In the genomic region with DNA sequence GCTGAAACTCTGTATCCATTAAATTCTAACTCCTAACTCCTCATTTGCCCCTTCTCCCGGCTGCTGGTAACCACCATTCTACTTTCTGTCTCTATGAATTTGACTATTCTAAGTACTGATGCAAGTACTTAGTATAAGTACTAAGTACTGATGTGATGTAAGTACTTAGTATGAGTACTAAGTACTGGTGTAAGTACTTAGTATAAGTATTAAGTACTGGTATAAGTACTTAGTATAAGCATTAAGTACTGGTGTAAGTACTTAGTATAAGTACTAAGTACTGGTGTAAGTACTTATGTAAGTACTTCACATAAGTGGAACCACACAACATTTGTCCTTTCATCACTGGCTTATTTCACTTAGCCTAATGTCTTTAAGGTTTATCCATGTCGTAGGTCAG, we compare ENCODE assay signal across 15 cellular contexts. TPM values are rescaled to one million over a fixed set of nuclear protein-coding genes. Genes with fewer than 3 reads are reported as not detected.
DNase-seq lines count a peak whose midpoint lies in the region; FAIRE-seq and TF ChIP-seq lines count a peak whose summit lies in the region.
"Had no signal": no experiment of that assay in that cellular context is flagged by ENCODE, and none has a peak within 500 bp of the region (broad histone marks: within the 10 kb centered on the region; RNA-seq: fewer than 3 reads in every experiment).

No MANE protein-coding gene starts in this region.

- WGBS in H1 (ENCODE audit: extremely low coverage in 1 of 2, insufficient coverage in 1 of 2, insufficient read length in 1 of 2, insufficient replicate concordance in 2 of 2, low coverage in 1 of 2, low lambda C conversion rate in 2 of 2, missing lambda C conversion rate in 1 of 2), 2 experiments = 90% methylated on average over 2 of the region's 2 CpGs; no CpG with 5 or more reads in 1 of the 2 experiments

- no peak overlapping the region for H3K14ac ChIP-seq in H1 (ENCODE audit: insufficient read length)

- H3K9ac ChIP-seq in H1 (replicated peaks in 1 of 4; ENCODE audit: extremely low read depth in 1 of 4, low read depth in 3 of 4, low read length in 3 of 4) = no peak overlapping the region

- H4K91ac ChIP-seq in H1 (replicated peaks; ENCODE audit: insufficient read length, low read length) = no peak overlapping the region

- H3K4ac ChIP-seq in H1 (replicated peaks; ENCODE audit: insufficient read length, low read depth, low read length) = no peak overlapping the region

- H2AK5ac ChIP-seq in H1 (ENCODE audit: low read depth, low read length) = no peak overlapping the region

- TF ChIP-seq CTCF in HEK293 (tag by site-specific recombination; IDR thresholded peaks at IDR 0.05) = no peak
- TF ChIP-seq CTCF in H1 (IDR thresholded peaks at IDR 0.05; ENCODE audit: control extremely low read depth in 1 of 3, insufficient read depth in 1 of 3, low read depth in 1 of 3, low read length in 3 of 3) = no peak

- no peak overlapping the region for H4K5ac ChIP-seq in H1 (ENCODE audit: insufficient read length, low read depth, low read length)

- H2AFZ ChIP-seq in H1 (ENCODE audit: low read length) = no peak overlapping the region

- TF ChIP-seq EP300 in H1 (IDR thresholded peaks at IDR 0.05; ENCODE audit: borderline replicate concordance in 1 of 2, low read depth in 2 of 2, low read length in 2 of 2) = no peak

- no peak overlapping the region for H3K4me2 ChIP-seq in H1 (ENCODE audit: insufficient read depth in 1 of 2, low read depth in 2 of 2, low read length in 2 of 2)

- H3K9me3 ChIP-seq in HEK293 (ENCODE audit: control insufficient read depth, insufficient read depth, low read depth, low read length) = no peaks in the 10 kb centered on the region; the same call in 1 of the 2 replicates
- H3K9me3 ChIP-seq in H1 (ENCODE audit: insufficient read depth in 2 of 2, low read depth in 1 of 2, low read length in 1 of 2) = peaks cover 3% of the 10 kb centered on the region in 2 experiments; a peak in 2 of 4 replicates

- no peak overlapping the region for H2BK5ac ChIP-seq in H1 (ENCODE audit: low read depth, low read length)

- no peak overlapping the region for H2BK120ac ChIP-seq in H1 (replicated peaks; ENCODE audit: low read depth, low read length)

- H3K79me1 ChIP-seq in H1 (ENCODE audit: low read depth, low read length) = no peaks in the 10 kb centered on the region

- CTCF ChIA-PET in HEK293 (lab: Yijun Ruan, JAX) (no interaction called here), H1 (lab: Charles Lee; ENCODE audit: partially characterized antibody) (no interaction called here)

- no peaks in the 10 kb centered on the region for H4K20me1 ChIP-seq in H1 (replicated peaks in 1 of 2; ENCODE audit: control insufficient read depth in 1 of 2, insufficient read depth in 2 of 2, low read length in 2 of 2)

- no peaks in the 10 kb centered on the region for H3K23me2 ChIP-seq in H1 (ENCODE audit: low read depth, low read length)

- H2BK20ac ChIP-seq in H1 (ENCODE audit: low read length) = no peak overlapping the region

- TF ChIP-seq POLR2A in H1 (IDR thresholded peaks at IDR 0.05; ENCODE audit: control extremely low read depth in 1 of 2, low read depth in 2 of 2, low read length in 2 of 2) = no peak

- peaks cover 4% of the 10 kb centered on the region for H3K4me1 ChIP-seq in HEK293 (ENCODE audit: control insufficient read depth, insufficient read depth, low read length)
- H3K4me1 ChIP-seq in H1 (replicated peaks in 1 of 4; ENCODE audit: control insufficient read depth in 3 of 4, insufficient read depth in 4 of 4, low read length in 3 of 4) = no peaks in the 10 kb centered on the region

- DNase-seq in HT-29 (ENCODE audit: low spot score) = peak; percentile 51
- DNase-seq in amniotic epithelial cell (ENCODE audit: low read depth) = peak; percentile 13
- no peak for DNase-seq in H1 (ENCODE audit: low read depth in 1 of 2, low spot score in 2 of 2)
- DNase-seq in inferior parietal cortex (ENCODE audit: extremely low spot score) = no peak
- DNase-seq in activated CD4-positive, alpha-beta T cell treated with anti-CD3 and anti-CD28 coated beads, Interleukin-2, amount 50 U/mL, for 48 hours = no peak
- no peak for DNase-seq in NCI-H1436 (lab: John Stamatoyannopoulos, UW)
- DNase-seq: CD8-positive, alpha-beta T cell; COR-L47; DMS153; GF-D8 had no signal

- no peak overlapping the region for H3K23ac ChIP-seq in H1 (ENCODE audit: insufficient read length)

- POLR2A ChIA-PET in HEK293 (lab: Yijun Ruan, JAX) (no interaction called here), H1 (lab: Charles Lee; ENCODE audit: partially characterized antibody) (no interaction called here)

- H3K79me2 ChIP-seq in H1 (ENCODE audit: control insufficient read depth in 1 of 2, insufficient read depth in 2 of 2, low read length in 2 of 2) = no peaks in the 10 kb centered on the region

- FAIRE-seq in H1 (lab: Jason Lieb, UNC) = no peak
- FAIRE-seq: D721Med, H54 had no signal

- no peak overlapping the region for H3K18ac ChIP-seq in H1 (ENCODE audit: extremely low read depth, low read length)

- no peak overlapping the region for H2BK12ac ChIP-seq in H1 (ENCODE audit: low read depth, low read length)

- no peaks in the 10 kb centered on the region; a peak in 1 of 7 replicates for H3K27me3 ChIP-seq in H1 (replicated peaks in 1 of 4; ENCODE audit: control insufficient read depth in 3 of 4, extremely low read depth in 1 of 4, insufficient read depth in 3 of 4, low read length in 3 of 4)

- no peak overlapping the region for H4K8ac ChIP-seq in H1 (ENCODE audit: extremely low read depth, insufficient read depth, low read length)

- H2BK15ac ChIP-seq in H1 (ENCODE audit: low read length) = no peak overlapping the region

- no peak for TF ChIP-seq RAD21 in H1 (IDR thresholded peaks at IDR 0.05 in 1 of 2, conservative IDR thresholded peaks at IDR 0.05 in 1 of 2; ENCODE audit: low read depth in 2 of 2, low read length in 2 of 2)

- H3K56ac ChIP-seq in H1 (replicated peaks; ENCODE audit: insufficient read length, low read depth, low read length) = no peak overlapping the region

- H3K4me3 ChIP-seq in HEK293 (ENCODE audit: low read depth, low read length) = no peak overlapping the region
- no peak overlapping the region for H3K4me3 ChIP-seq in H1 (ENCODE audit: extremely low read depth in 1 of 4, insufficient read depth in 2 of 4, low read depth in 3 of 4, low read length in 4 of 4)

- H3K36me3 ChIP-seq in HEK293 (ENCODE audit: control insufficient read depth in 2 of 2, insufficient read depth in 1 of 2, low read length in 2 of 2) (no peaks in the 10 kb centered on the region), H1 (ENCODE audit: control insufficient read depth in 2 of 4, insufficient read depth in 4 of 4, low read length in 3 of 4) (no peaks in the 10 kb centered on the region)

- no peak overlapping the region for H3K27ac ChIP-seq in HEK293 (ENCODE audit: extremely low read depth, low read depth, low read length)
- no peak overlapping the region for H3K27ac ChIP-seq in H1 (ENCODE audit: low read depth, low read length)

TF ChIP-seq in HEK293, 187 proteins besides CTCF, POLR2A, EP300 and RAD21 (continues in another document):
- TF ChIP-seq ZSCAN16 (tag by site-specific recombination; IDR thresholded peaks at IDR 0.05) = 0 out of 2 replicates have a peak, but pooled peaks have one; percentile 21
- no peak for TF ChIP-seq GLI4 (tag by site-specific recombination; IDR thresholded peaks at IDR 0.05)
- no peak for TF ChIP-seq TCF7L2 (IDR thresholded peaks at IDR 0.05; ENCODE audit: borderline replicate concordance, low read depth, low read length)

TF ChIP-seq in H1, 55 proteins besides CTCF, POLR2A, EP300 and RAD21:
- TF ChIP-seq KDM1A (IDR thresholded peaks at IDR 0.05; ENCODE audit: borderline replicate concordance, low read length) (peak; percentile 63; the same call in 1 of the 2 replicates), TBP (IDR thresholded peaks at IDR 0.05; ENCODE audit: low read depth, low read length) (no peak)

RNA-seq across cellular contexts. Expression of a gene that starts 32.3 kb away (rescaled TPM):
- total RNA-seq in HT-29 (2014; rRNA removed; shearing (Covaris generic)) = 6.6 and 7.1 TPM in 2 replicates
- 14.8 and 17.8 TPM in 2 replicates for total RNA-seq in H1 (2021; fragmentation: NEBNext Ultra II Directional; extraction: Animal tissue kit (Norgen Biotek cat#: 25700))
- polyA plus RNA-seq in H1 (2011; rRNA removed) = 5.8 TPM in 2 replicates
- polyA plus RNA-seq in H1 (2011; cell fraction: cytosol; rRNA removed) = 8.0 TPM
- 13.3 TPM for polyA plus RNA-seq in H1 (2011; cell fraction: nucleus; rRNA removed)
- 6.2 to 10.7 TPM (median 8.5 TPM) in 4 replicates for polyA plus RNA-seq in H1 (2012, experiment 1 of 2)
- 1.4 TPM for polyA plus RNA-seq in H1 (2012, experiment 2 of 2)
- 5.2 TPM for polyA plus RNA-seq in H1 (2013, experiment 1 of 2)
- 4.5 TPM for polyA plus RNA-seq in H1 (2013, experiment 2 of 2)
- 14.1 and 20.3 TPM in 2 replicates for polyA minus RNA-seq in H1 (2011; rRNA and poly(A)+ RNA removed)
- polyA minus RNA-seq in H1 (2011; cell fraction: cytosol; rRNA and poly(A)+ RNA removed) = 9.9 TPM
- 32.8 TPM for polyA minus RNA-seq in H1 (2011; cell fraction: nucleus; rRNA and poly(A)+ RNA removed)

RNA-seq across cellular contexts. Expression of a gene that starts 40.9 kb away (rescaled TPM):
- total RNA-seq in HT-29 (2014; rRNA removed; shearing (Covaris generic)) = 20.8 and 22.1 TPM in 2 replicates
- total RNA-seq in H1 (2021; fragmentation: NEBNext Ultra II Directional; extraction: Animal tissue kit (Norgen Biotek cat#: 25700)) = not detected in 2 replicates
- polyA plus RNA-seq in H1 (2011; rRNA removed) = not detected in 2 replicates
- 0.30 TPM for polyA plus RNA-seq in H1 (2011; cell fraction: cytosol; rRNA removed)
- not detected for polyA plus RNA-seq in H1 (2011; cell fraction: nucleus; rRNA removed)
- not detected in 4 replicates for polyA plus RNA-seq in H1 (2012, experiment 1 of 2)
- not detected for polyA plus RNA-seq in H1 (2012, experiment 2 of 2)
- polyA plus RNA-seq in H1 (2013, experiment 1 of 2) = not detected
- not detected for polyA plus RNA-seq in H1 (2013, experiment 2 of 2)
- not detected in 2 replicates for polyA minus RNA-seq in H1 (2011; rRNA and poly(A)+ RNA removed)
- not detected for polyA minus RNA-seq in H1 (2011; cell fraction: cytosol; rRNA and poly(A)+ RNA removed)
- polyA minus RNA-seq in H1 (2011; cell fraction: nucleus; rRNA and poly(A)+ RNA removed) = not detected
- total RNA-seq: CD8-positive, alpha-beta T cell had no signal
- polyA plus RNA-seq: BJ, CD14-positive monocyte had no signal

Comparison
In these comparisons a context has a peak if more than half of its experiments do, and no peak if none do; other contexts are left out.
1. DNase-seq: peak in HT-29 (single experiment) and amniotic epithelial cell (single experiment); none in H1 (0 of 2), inferior parietal cortex (single experiment), activated CD4-positive, alpha-beta T cell treated with anti-CD3 and anti-CD28 coated beads, Interleukin-2, amount 50 U/mL, for 48 hours (0 of 2) and NCI-H1436 (single experiment).
2. RNA of a gene that starts 40.9 kb away (total RNA-seq): 20.8 to 22.1 TPM in HT-29; not detected in H1; every median in the first group is over 10 times any median in the second.